Comparison of ENCODE assay signal across 11 cellular contexts in genomic region chr2:222434204-222434603, GRCh38. TPM values are rescaled to one million over a fixed set of nuclear protein-coding genes. Genes with fewer than 3 reads are reported as not detected.
DNase-seq lines count a peak whose midpoint lies in the region; ATAC-seq and TF ChIP-seq lines count a peak whose summit lies in the region.
"Had no signal": no experiment of that assay in that cellular context is flagged by ENCODE, and none has a peak within 500 bp of the region (broad histone marks: within the 10 kb centered on the region; RNA-seq: fewer than 3 reads in every experiment).

No MANE protein-coding gene starts in this region.

- H3K36me3 ChIP-seq in body of pancreas (replicated peaks in 1 of 2; ENCODE audit: insufficient read depth in 1 of 2, low read depth in 2 of 2), result no peaks in the 10 kb centered on the region
- no peaks in the 10 kb centered on the region for H3K36me3 ChIP-seq in CD8-positive, alpha-beta T cell (ENCODE audit: insufficient read depth, low read length)
- H3K36me3 ChIP-seq: ascending aorta, neural progenitor cell had no signal

- POLR2A ChIA-PET in CD8-positive, alpha-beta T cell (lab: Charles Lee), result no interaction called here

- DNase-seq in body of pancreas (no peak), NCI-H748 treated with DMSO at 0.1 percent for 48 hours (lab: John Stamatoyannopoulos, UW) (no peak), DMS 273 treated with DMSO at 0.1 percent for 48 hours (lab: John Stamatoyannopoulos, UW) (no peak), kidney glomerular epithelial cell (lab: John Stamatoyannopoulos, UW) (no peak)
- no peak for DNase-seq in CD8-positive, alpha-beta T cell

- H3K4me1 Mint-ChIP-seq in CD8-positive, alpha-beta T cell (ENCODE audit: low read depth), result no peaks in the 10 kb centered on the region

- H3K9me3 ChIP-seq in body of pancreas, result no peaks in the 10 kb centered on the region
- H3K9me3 ChIP-seq in CD8-positive, alpha-beta T cell (ENCODE audit: low read length), result no peaks in the 10 kb centered on the region
- H3K9me3 ChIP-seq: ascending aorta had no signal

- CTCF ChIA-PET in CD8-positive, alpha-beta T cell (lab: Charles Lee), result no interaction called here

- H3K4me1 ChIP-seq in body of pancreas, result peaks cover 3% of the 10 kb centered on the region
- no peaks in the 10 kb centered on the region for H3K4me1 ChIP-seq in CD8-positive, alpha-beta T cell (ENCODE audit: insufficient read depth, low read length)
- H3K4me1 ChIP-seq: ascending aorta had no signal

- no peak for TF ChIP-seq POLR2A in body of pancreas (IDR thresholded peaks at IDR 0.05)

- intact Hi-C loops in body of pancreas (cut with DNase I), result no loop called here
- intact Hi-C loops in CD8-positive, alpha-beta T cell (cut with DNase I, micrococcal nuclease), result no loop called here

- ATAC-seq in GM18517 (IDR thresholded peaks at IDR 0.05; ENCODE audit: unreplicated experiment) (peak; percentile 46), GM21526 (IDR thresholded peaks at IDR 0.05; ENCODE audit: low FRiP score, unreplicated experiment) (peak; percentile 31), HG03064 (IDR thresholded peaks at IDR 0.05; ENCODE audit: low read depth, unreplicated experiment) (peak; percentile 38), body of pancreas (no peak)
- ATAC-seq in CD8-positive, alpha-beta T cell, result no peak
- ATAC-seq: HCT116 had no signal

- H3K27ac ChIP-seq in body of pancreas, result peak overlapping the region in 3 of 4 donors; percentile 39 to 74 (median 67)
- no peak overlapping the region for H3K27ac ChIP-seq in CD8-positive, alpha-beta T cell (ENCODE audit: low read depth, low read length)
- H3K27ac ChIP-seq: ascending aorta, neural progenitor cell had no signal

- no peak overlapping the region for H3K4me3 Mint-ChIP-seq in CD8-positive, alpha-beta T cell
- H3K4me3 Mint-ChIP-seq: neural progenitor cell had no signal

- no peaks in the 10 kb centered on the region for H3K27me3 ChIP-seq in body of pancreas
- H3K27me3 ChIP-seq in CD8-positive, alpha-beta T cell (ENCODE audit: insufficient read depth, low read length), result no peaks in the 10 kb centered on the region
- H3K27me3 ChIP-seq: ascending aorta had no signal

- H3K4me3 ChIP-seq in body of pancreas, result no peak overlapping the region
- H3K4me3 ChIP-seq in CD8-positive, alpha-beta T cell (ENCODE audit: low read depth, low read length), result no peak overlapping the region
- H3K4me3 ChIP-seq: ascending aorta, neural progenitor cell had no signal

- H3K36me3 Mint-ChIP-seq in CD8-positive, alpha-beta T cell, result no peaks in the 10 kb centered on the region
- H3K36me3 Mint-ChIP-seq: neural progenitor cell had no signal

- no peak for TF ChIP-seq CTCF in body of pancreas (IDR thresholded peaks at IDR 0.05)
- TF ChIP-seq CTCF in CD8-positive, alpha-beta T cell (IDR thresholded peaks at IDR 0.05), result no peak

- H3K9me3 Mint-ChIP-seq in CD8-positive, alpha-beta T cell, result no peaks in the 10 kb centered on the region

- H3K27me3 Mint-ChIP-seq in CD8-positive, alpha-beta T cell (ENCODE audit: low read depth), result peaks cover 11% of the 10 kb centered on the region

- 58 to 67% methylated on average over 4 of the region's 4 CpGs for WGBS in body of pancreas, 2 donors

- no peak overlapping the region for H3K27ac Mint-ChIP-seq in CD8-positive, alpha-beta T cell
- H3K27ac Mint-ChIP-seq: neural progenitor cell had no signal

RNA-seq across cellular contexts. Expression of gene SGPP2, which starts 9.9 kb away (rescaled TPM):
- total RNA-seq in body of pancreas, result 1 to 10 TPM; 4.0 to 4.9 TPM
- total RNA-seq in CD8-positive, alpha-beta T cell, result under 1 TPM; 0.69 to 0.73 TPM

Comparison
In these comparisons a context has a peak if more than half of its experiments do, and no peak if none do; other contexts are left out.
1. ATAC-seq: peak in GM18517 (single experiment), GM21526 (single experiment) and HG03064 (single experiment); none in body of pancreas (single experiment) and CD8-positive, alpha-beta T cell (single experiment).